Comparison of ENCODE assay signal across 17 cellular contexts in genomic region chr6:1895721-1896120, GRCh38.
"Had no signal": no experiment of that assay in that cellular context is flagged by ENCODE, and none has a peak within 500 bp of the region (broad histone marks: within the 10 kb centered on the region; RNA-seq: fewer than 3 reads in every experiment).

No MANE protein-coding gene starts in this region.

- H3K36me3 ChIP-seq: left lung, sigmoid colon had no signal

- H3K4me3 ChIP-seq: left lung, sigmoid colon had no signal

- H3K27me3 Mint-ChIP-seq: activated CD4-positive, alpha-beta memory T cell treated with anti-CD3 and anti-CD28 coated beads, Interleukin-2, amount 10 ng/mL, durations not matched to agents 7 days and 5 days; effector memory CD8-positive, alpha-beta T cell had no signal

- H3K4me3 Mint-ChIP-seq: activated CD4-positive, alpha-beta memory T cell treated with anti-CD3 and anti-CD28 coated beads, Interleukin-2, amount 10 ng/mL, durations not matched to agents 7 days and 5 days; activated T-helper 1 cell treated with anti-CD3 and anti-CD28 coated beads, Interleukin-12 subunit alpha, Interleukin-12 subunit beta, Interleukin-2, Interleukin-4 antibody, amounts not matched to agents 30 ng/mL and 10 ng/mL and 1 ng/mL, durations not matched to agents 14 hours and 24 hours and 36 hours; effector memory CD8-positive, alpha-beta T cell; nephron; T-helper 2 cell treated with Interferon-gamma antibody and Interleukin-4, amounts not matched to agents 5 μg/mL and 100 μg/mL, for 36 hours had no signal

- H3K27ac Mint-ChIP-seq: activated CD4-positive, alpha-beta memory T cell treated with anti-CD3 and anti-CD28 coated beads, Interleukin-2, amount 10 ng/mL, durations not matched to agents 7 days and 5 days; activated T-helper 1 cell treated with anti-CD3 and anti-CD28 coated beads, Interleukin-12 subunit alpha, Interleukin-12 subunit beta, Interleukin-2, Interleukin-4 antibody, amounts not matched to agents 30 ng/mL and 10 ng/mL and 1 ng/mL, durations not matched to agents 14 hours and 24 hours and 36 hours; effector memory CD8-positive, alpha-beta T cell; nephron; T-helper 2 cell treated with Interferon-gamma antibody and Interleukin-4, amounts not matched to agents 5 μg/mL and 100 μg/mL, for 36 hours had no signal

- DNase-seq: activated CD4-positive, alpha-beta memory T cell treated with anti-CD3 and anti-CD28 coated beads, Interleukin-2, amount 10 ng/mL, durations not matched to agents 7 days and 5 days; activated CD8-positive, alpha-beta memory T cell treated with anti-CD3 and anti-CD28 coated beads, Interleukin-2, amount 50 U/mL, for 4 hours; activated naive CD4-positive, alpha-beta T cell; central memory CD4-positive, alpha-beta T cell; effector memory CD8-positive, alpha-beta T cell; head of caudate nucleus; left lung; mesenchymal stem cell; occipital lobe; sigmoid colon; stimulated activated CD4-positive, alpha-beta T cell treated with anti-CD3 and anti-CD28 coated beads, Interleukin-12 subunit alpha, Interleukin-12 subunit beta, amount 100 ng/mL, for 4 hours; stimulated activated naive CD4-positive, alpha-beta T cell treated with Interleukin-2 at 50 U/mL for 16 hours; SW 1271 had no signal

- H3K9me3 Mint-ChIP-seq: activated CD4-positive, alpha-beta memory T cell treated with anti-CD3 and anti-CD28 coated beads, Interleukin-2, amount 10 ng/mL, durations not matched to agents 7 days and 5 days; activated T-helper 1 cell treated with anti-CD3 and anti-CD28 coated beads, Interleukin-12 subunit alpha, Interleukin-12 subunit beta, Interleukin-2, Interleukin-4 antibody, amounts not matched to agents 30 ng/mL and 10 ng/mL and 1 ng/mL, durations not matched to agents 14 hours and 24 hours and 36 hours; effector memory CD8-positive, alpha-beta T cell; T-helper 2 cell treated with Interferon-gamma antibody and Interleukin-4, amounts not matched to agents 5 μg/mL and 100 μg/mL, for 36 hours had no signal

- ATAC-seq: effector memory CD8-positive, alpha-beta T cell; left lung had no signal

- H3K9me3 ChIP-seq: left lung, sigmoid colon had no signal

- H3K4me1 ChIP-seq: left lung, sigmoid colon had no signal

- H3K27ac ChIP-seq: foreskin keratinocyte, left lung, sigmoid colon had no signal

- H3K27me3 ChIP-seq: foreskin keratinocyte, left lung, sigmoid colon had no signal
